Comparison of ENCODE assay signal across 28 cellular contexts in genomic region chr4:114137984-114138383, GRCh38.
"Had no signal": no experiment of that assay in that cellular context is flagged by ENCODE, and none has a peak within 500 bp of the region (broad histone marks: within the 10 kb centered on the region; RNA-seq: fewer than 3 reads in every experiment).

No MANE protein-coding gene starts in this region.

- H3K4me1 ChIP-seq: left lung, lower lobe of right lung, neural progenitor cell, right atrium auricular region, right lobe of liver, stomach, testis, thyroid gland, upper lobe of right lung had no signal

- H3K4me2 ChIP-seq: neural progenitor cell had no signal

- H3K27me3 Mint-ChIP-seq: progenitor cell of endocrine pancreas had no signal

- H3K9me3 ChIP-seq: left lung, lower lobe of right lung, neutrophil, ovary, right atrium auricular region, right lobe of liver, stomach, testis, thyroid gland, upper lobe of right lung had no signal

- H3K9me3 Mint-ChIP-seq: neural progenitor cell had no signal

- DNase-seq: hypothalamus; immature natural killer cell; kidney; left colon; left lung; lower lobe of right lung; mammary epithelial cell; mesenchymal stem cell; naive thymus-derived CD8-positive, alpha-beta T cell; occipital lobe; ovary; right lobe of liver; stimulated activated CD4-positive, alpha-beta T cell treated with anti-CD3 and anti-CD28 coated beads, Interleukin-12 subunit alpha, Interleukin-12 subunit beta, amount 100 ng/mL, for 4 hours; stimulated activated CD4-positive, alpha-beta T cell treated with anti-CD3 and anti-CD28 coated beads, Interleukin-15, amount 100 ng/mL, for 24 hours; stimulated activated CD4-positive, alpha-beta T cell treated with anti-CD3 and anti-CD28 coated beads, Interleukin-2, amount 100 ng/mL, for 24 hours; stimulated activated CD4-positive, alpha-beta T cell treated with anti-CD3 and anti-CD28 coated beads, Interleukin-4, amount 100 ng/mL, for 1 hour; stimulated activated naive B cell treated with anti-CD40 and anti-IgM and Interleukin-4, amounts not matched to agents 10 μg/mL and 1 μg/mL and 100 μg/mL, for 72 hours; stimulated activated naive CD8-positive, alpha-beta T cell treated with anti-CD3 and anti-CD28 coated beads, Interleukin-15, Interleukin-2, amounts not matched to agents 100 U/mL and 50 U/mL, for 24 hours; stomach; testis; thyroid gland; transverse colon; upper lobe of right lung had no signal

- H3K4me3 ChIP-seq: left lung, lower lobe of right lung, neural progenitor cell, ovary, right atrium auricular region, right lobe of liver, stomach, testis, thyroid gland, transverse colon, upper lobe of right lung had no signal

- H3K4me3 Mint-ChIP-seq: immature natural killer cell; naive thymus-derived CD8-positive, alpha-beta T cell; nephron; neural progenitor cell; stimulated activated naive B cell treated with anti-CD40 and anti-IgM and Interleukin-4, amounts not matched to agents 10 μg/mL and 1 μg/mL and 100 μg/mL, for 72 hours had no signal

- H3K36me3 Mint-ChIP-seq: immature natural killer cell; neural progenitor cell; stimulated activated naive B cell treated with anti-CD40 and anti-IgM and Interleukin-4, amounts not matched to agents 10 μg/mL and 1 μg/mL and 100 μg/mL, for 72 hours had no signal

- H3K4me1 Mint-ChIP-seq: immature natural killer cell; naive thymus-derived CD8-positive, alpha-beta T cell; neural progenitor cell; stimulated activated naive B cell treated with anti-CD40 and anti-IgM and Interleukin-4, amounts not matched to agents 10 μg/mL and 1 μg/mL and 100 μg/mL, for 72 hours had no signal

- H3K27ac ChIP-seq: left lung, lower lobe of right lung, neural progenitor cell, neutrophil, ovary, right atrium auricular region, right lobe of liver, stomach, testis, thyroid gland, transverse colon, upper lobe of right lung had no signal

- H3K27me3 ChIP-seq: left lung, neural progenitor cell, neutrophil, ovary, right atrium auricular region, right lobe of liver, stomach, testis, thyroid gland, transverse colon, upper lobe of right lung had no signal

- H3K27ac Mint-ChIP-seq: immature natural killer cell; naive thymus-derived CD8-positive, alpha-beta T cell; nephron; neural progenitor cell; progenitor cell of endocrine pancreas; stimulated activated naive B cell treated with anti-CD40 and anti-IgM and Interleukin-4, amounts not matched to agents 10 μg/mL and 1 μg/mL and 100 μg/mL, for 72 hours had no signal

- H2AFZ ChIP-seq: neural progenitor cell had no signal

- H3K36me3 ChIP-seq: left lung, lower lobe of right lung, neural progenitor cell, neutrophil, ovary, right atrium auricular region, right lobe of liver, stomach, thyroid gland, transverse colon, upper lobe of right lung had no signal
